24 cellular contexts compared by ENCODE assay signal in genomic region chr16:84495506-84495905, GRCh38.
"Had no signal": no experiment of that assay in that cellular context is flagged by ENCODE, and none has a peak within 500 bp of the region (broad histone marks: within the 10 kb centered on the region; RNA-seq: fewer than 3 reads in every experiment).

No MANE protein-coding gene starts in this region.

- H3K4me1 Mint-ChIP-seq: activated CD4-positive, alpha-beta T cell treated with anti-CD3 and anti-CD28 coated beads, Interleukin-2, amount 10 ng/mL, durations not matched to agents 7 days and 5 days; activated naive CD8-positive, alpha-beta T cell treated with anti-CD3 and anti-CD28 coated beads, Interleukin-2, amount 10 ng/mL, durations not matched to agents 7 days and 5 days; activated T-helper 17 cell treated with anti-CD3 and anti-CD28 coated beads, Interleukin-2, amount 50 U/mL, for 72 hours had no signal

- H3K4me3 Mint-ChIP-seq: activated CD4-positive, alpha-beta memory T cell treated with anti-CD3 and anti-CD28 coated beads for 36 hours; activated CD4-positive, alpha-beta T cell treated with anti-CD3 and anti-CD28 coated beads, Interleukin-2, amount 10 ng/mL, durations not matched to agents 7 days and 5 days; activated naive CD8-positive, alpha-beta T cell treated with anti-CD3 and anti-CD28 coated beads, Interleukin-2, amount 10 ng/mL, durations not matched to agents 7 days and 5 days; activated T-helper 17 cell treated with anti-CD3 and anti-CD28 coated beads, Interleukin-2, amount 50 U/mL, for 72 hours; T-helper 1 cell treated with Interleukin-12 subunit alpha and Interleukin-12 subunit beta and Interleukin-4 antibody, amounts not matched to agents 30 μg/mL and 1 μg/mL, for 36 hours; WTC11 had no signal

- H3K4me3 ChIP-seq: adrenal gland, Peyer's patch, SJSA1 had no signal

- H3K27ac ChIP-seq: adrenal gland, Peyer's patch, SJSA1 had no signal

- H3K27me3 Mint-ChIP-seq: activated CD4-positive, alpha-beta memory T cell treated with anti-CD3 and anti-CD28 coated beads for 36 hours; activated CD4-positive, alpha-beta T cell treated with anti-CD3 and anti-CD28 coated beads, Interleukin-2, amount 10 ng/mL, durations not matched to agents 7 days and 5 days; activated naive CD8-positive, alpha-beta T cell treated with anti-CD3 and anti-CD28 coated beads, Interleukin-2, amount 10 ng/mL, durations not matched to agents 7 days and 5 days; activated T-helper 17 cell treated with anti-CD3 and anti-CD28 coated beads, Interleukin-2, amount 50 U/mL, for 72 hours had no signal

- H3K9me3 Mint-ChIP-seq: activated T-helper 17 cell treated with anti-CD3 and anti-CD28 coated beads, Interleukin-2, amount 50 U/mL, for 72 hours had no signal

- H3K27me3 ChIP-seq: adrenal gland, Peyer's patch, SJSA1 had no signal

- H3K27ac Mint-ChIP-seq: activated CD4-positive, alpha-beta memory T cell treated with anti-CD3 and anti-CD28 coated beads for 36 hours; activated CD4-positive, alpha-beta T cell treated with anti-CD3 and anti-CD28 coated beads, Interleukin-2, amount 10 ng/mL, durations not matched to agents 7 days and 5 days; activated naive CD8-positive, alpha-beta T cell treated with anti-CD3 and anti-CD28 coated beads, Interleukin-2, amount 10 ng/mL, durations not matched to agents 7 days and 5 days; activated T-helper 17 cell treated with anti-CD3 and anti-CD28 coated beads, Interleukin-2, amount 50 U/mL, for 72 hours; T-helper 1 cell treated with Interleukin-12 subunit alpha and Interleukin-12 subunit beta and Interleukin-4 antibody, amounts not matched to agents 30 μg/mL and 1 μg/mL, for 36 hours; WTC11 had no signal

- DNase-seq: activated CD4-positive, alpha-beta memory T cell treated with anti-CD3 and anti-CD28 coated beads for 36 hours; activated CD4-positive, alpha-beta T cell treated with anti-CD3 and anti-CD28 coated beads, Interleukin-2, amount 10 ng/mL, durations not matched to agents 7 days and 5 days; activated CD4-positive, CD25-positive, alpha-beta regulatory T cell treated with anti-CD3 and anti-CD28 coated beads, Interleukin-2, amount 50 U/mL, for 72 hours; activated gamma-delta T cell; activated naive CD4-positive, alpha-beta T cell treated with anti-CD3 and anti-CD28 coated beads, Interleukin-2, amount 50 U/mL, for 16 hours; activated naive CD8-positive, alpha-beta T cell treated with anti-CD3 and anti-CD28 coated beads, Interleukin-2, amount 10 ng/mL, durations not matched to agents 7 days and 5 days; activated T-cell treated with anti-CD3 and anti-CD28 coated beads, Interleukin-2, amount 50 U/mL, for 48 hours; anterior cingulate cortex; caudate nucleus; MM.1S; NCI-H1105; NCI-H1436 treated with DMSO at 0.1 percent for 48 hours; NCI-H187 treated with DMSO at 0.1 percent for 48 hours; NCI-H2081 treated with DMSO at 0.1 percent for 48 hours; NCI-H446; NCI-H524; Peyer's patch; SHP77; T-helper 9 cell had no signal

- H3K9me3 ChIP-seq: adrenal gland, Peyer's patch, SJSA1 had no signal

- H3K4me1 ChIP-seq: adrenal gland, Peyer's patch had no signal

- ATAC-seq: activated T-helper 17 cell treated with anti-CD3 and anti-CD28 coated beads, Interleukin-2, amount 50 U/mL, for 72 hours; WTC11 had no signal
